In the genomic region with DNA sequence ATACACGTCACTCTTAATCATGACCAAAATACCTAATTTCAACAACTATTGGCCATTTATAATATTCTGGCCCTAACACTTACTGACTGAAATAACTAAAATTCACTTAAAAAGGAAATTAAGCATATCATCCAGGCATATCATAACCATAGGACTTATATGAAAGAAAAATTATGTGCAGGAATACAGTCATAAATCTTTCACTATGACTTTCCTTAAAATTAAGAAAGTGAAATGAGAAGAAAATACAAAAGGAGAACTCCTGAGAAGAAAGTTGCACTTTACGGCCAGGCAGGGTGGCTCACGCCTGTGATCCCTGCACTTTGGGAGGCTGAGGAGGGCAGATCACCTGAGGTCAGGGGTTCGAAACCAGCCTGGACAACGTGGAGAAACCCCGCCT, we compare ENCODE assay signal across 26 cellular contexts. TPM values are rescaled to one million over a fixed set of nuclear protein-coding genes. Genes with fewer than 3 reads are reported as not detected.
DNase-seq lines count a peak whose midpoint lies in the region; ATAC-seq, FAIRE-seq and TF ChIP-seq lines count a peak whose summit lies in the region.
"Had no signal": no experiment of that assay in that cellular context is flagged by ENCODE, and none has a peak within 500 bp of the region (broad histone marks: within the 10 kb centered on the region; RNA-seq: fewer than 3 reads in every experiment).

No MANE protein-coding gene starts in this region.

- H3K9me3 ChIP-seq in SK-N-SH (no peaks in the 10 kb centered on the region), IMR-90 (ENCODE audit: control insufficient read depth, insufficient read depth, low read length) (no peaks in the 10 kb centered on the region), GM12878 (replicated peaks; ENCODE audit: control insufficient read depth, insufficient read depth, low read length) (no peaks in the 10 kb centered on the region)
- H3K9me3 ChIP-seq: heart right ventricle, testis had no signal

- H2BK5ac ChIP-seq in IMR-90 (ENCODE audit: low read depth, low read length, poor library complexity, severe bottlenecking) = peak overlapping the region; percentile 1

- TF ChIP-seq RAD21 in SK-N-SH (IDR thresholded peaks at IDR 0.05; ENCODE audit: low read length) = no peak
- TF ChIP-seq RAD21 in IMR-90 (IDR thresholded peaks at IDR 0.05; ENCODE audit: low read length) = no peak
- TF ChIP-seq RAD21 in GM12878 (IDR thresholded peaks at IDR 0.05; ENCODE audit: insufficient read depth, low read depth, low read length) = no peak

- H2AK9ac ChIP-seq in IMR-90 (replicated peaks; ENCODE audit: low read depth, low read length, poor library complexity) = no peak overlapping the region

- 0 out of 2 replicates have a peak overlapping the region, but pooled peaks have one; percentile 66 for H3K4me2 ChIP-seq in SK-N-SH
- H3K4me2 ChIP-seq in IMR-90 (ENCODE audit: low read depth, low read length) = no peak overlapping the region
- peak overlapping the region; percentile 97 for H3K4me2 ChIP-seq in GM12878 (ENCODE audit: control insufficient read depth, insufficient read depth)

- RAD21 ChIA-PET in GM12878 (lab: Charles Lee; ENCODE audit: unreplicated experiment) = interaction anchor here (0.6 kb wide), 1 partner anchor 96 kb away, joined by 3 read pairs; no protein-coding TSS in a partner anchor

- no peaks in the 10 kb centered on the region for H3K36me3 Mint-ChIP-seq in progenitor cell of endocrine pancreas (ENCODE audit: insufficient read depth)

- H2BK20ac ChIP-seq in IMR-90 (ENCODE audit: low read depth, low read length) = no peak overlapping the region

- no peak overlapping the region for H3K4ac ChIP-seq in IMR-90 (ENCODE audit: low read depth, low read length)

- H3K27me3 ChIP-seq in SK-N-SH (ENCODE audit: insufficient read depth) (no peaks in the 10 kb centered on the region), IMR-90 (ENCODE audit: control insufficient read depth, insufficient read depth, low read length) (no peaks in the 10 kb centered on the region), GM12878 (replicated peaks in 1 of 2; ENCODE audit: control insufficient read depth in 2 of 2, insufficient read depth in 2 of 2, low read length in 1 of 2) (no peaks in the 10 kb centered on the region)
- H3K27me3 ChIP-seq: heart right ventricle, testis had no signal

- TF ChIP-seq CTCF in SK-N-SH (IDR thresholded peaks at IDR 0.05) (no peak), IMR-90 (conservative IDR thresholded peaks at IDR 0.05; ENCODE audit: low read depth, low read length) (no peak), GM12878 (IDR thresholded peaks at IDR 0.05 in 2 of 3, conservative IDR thresholded peaks at IDR 0.05 in 1 of 3; ENCODE audit: control insufficient read depth in 2 of 3, extremely low read depth in 1 of 3, insufficient read depth in 1 of 3, low read depth in 3 of 3, low read length in 3 of 3) (no peak), progenitor cell of endocrine pancreas (IDR thresholded peaks at IDR 0.05; ENCODE audit: unreplicated experiment) (no peak), GM13977 (IDR thresholded peaks at IDR 0.05; ENCODE audit: extremely low read depth, insufficient read depth, missing control alignments) (no peak)

- TF ChIP-seq EP300 in SK-N-SH (IDR thresholded peaks at IDR 0.05; ENCODE audit: borderline replicate concordance in 1 of 2, low read depth in 1 of 2, low read length in 1 of 2) = no peak
- no peak for TF ChIP-seq EP300 in GM12878 (IDR thresholded peaks at IDR 0.05; ENCODE audit: borderline replicate concordance in 1 of 2, control insufficient read depth in 1 of 2, low read depth in 2 of 2, low read length in 2 of 2)

- no peak overlapping the region for H2BK15ac ChIP-seq in IMR-90 (ENCODE audit: low read depth, low read length)

- intact Hi-C loops in IMR-90 (cut with micrococcal nuclease) (no loop called here), GM12878 (cut with micrococcal nuclease; ENCODE audit: unreplicated experiment) (loop anchor here (5.0 kb wide), 1 partner anchor 954 kb away; no protein-coding TSS in a partner anchor)

- in situ Hi-C loops in IMR-90 (cut with MboI; ENCODE audit: low sequenced_read_pairs) = no loop called here
- in situ Hi-C loops in GM12878 (cut with MboI) = no loop called here
- in situ Hi-C loops in GM13977 (cut with MboI; ENCODE audit: low pct_unique_long_range_greater_than_20kb, low sequenced_read_pairs, unreplicated experiment) = no loop called here

- dilution Hi-C loops in IMR-90 (cut with HindIII; ENCODE audit: low sequenced_read_pairs, unreplicated experiment) = no loop called here

- 0 out of 2 replicates have a peak overlapping the region, but pooled peaks have one; percentile 12 for H3K23ac ChIP-seq in IMR-90 (ENCODE audit: low read depth, low read length)

- H2AFZ ChIP-seq in SK-N-SH (ENCODE audit: low read depth) (no peak overlapping the region), IMR-90 (replicated peaks; ENCODE audit: low read length, poor library complexity) (no peak overlapping the region), GM12878 (ENCODE audit: control insufficient read depth, low read depth, low read length) (no peak overlapping the region)
- H2AFZ ChIP-seq: parathyroid adenoma had no signal

- H3K27ac Mint-ChIP-seq in progenitor cell of endocrine pancreas = peak overlapping the region; percentile 60
- H3K27ac Mint-ChIP-seq: CD8-positive, alpha-beta T cell had no signal

- H3K9ac ChIP-seq in SK-N-SH (no peak overlapping the region), IMR-90 (ENCODE audit: low read depth, low read length) (no peak overlapping the region), GM12878 (ENCODE audit: control insufficient read depth, insufficient read depth, low read length) (no peak overlapping the region; the same call in 1 of the 2 replicates)
- H3K9ac ChIP-seq: parathyroid adenoma had no signal

- FAIRE-seq in GM12878 (lab: Jason Lieb, UNC) = no peak
- FAIRE-seq: HTR-8/SVneo had no signal

- H3K79me2 ChIP-seq in SK-N-SH (ENCODE audit: insufficient read depth) (peaks cover 100% of the 10 kb centered on the region), GM12878 (ENCODE audit: control insufficient read depth, insufficient read depth, low read length) (peaks cover 97% of the 10 kb centered on the region)

- H3K14ac ChIP-seq in IMR-90 (replicated peaks; ENCODE audit: low read depth, low read length) = no peak overlapping the region

- H3K9me3 Mint-ChIP-seq in progenitor cell of endocrine pancreas (ENCODE audit: low read depth) = no peaks in the 10 kb centered on the region
- H3K9me3 Mint-ChIP-seq: CD8-positive, alpha-beta T cell; naive thymus-derived CD4-positive, alpha-beta T cell had no signal

- peaks cover 8% of the 10 kb centered on the region for H3K4me1 Mint-ChIP-seq in progenitor cell of endocrine pancreas (ENCODE audit: low read depth)

- H3K4me3 Mint-ChIP-seq in progenitor cell of endocrine pancreas (ENCODE audit: low read depth) = no peak overlapping the region
- H3K4me3 Mint-ChIP-seq: CD8-positive, alpha-beta T cell had no signal

- H3K27me3 Mint-ChIP-seq in progenitor cell of endocrine pancreas = no peaks in the 10 kb centered on the region
- H3K27me3 Mint-ChIP-seq: naive thymus-derived CD4-positive, alpha-beta T cell had no signal

- H3K4me3 ChIP-seq in SK-N-SH (ENCODE audit: low read depth in 2 of 2, low read length in 1 of 2) = no peak overlapping the region
- H3K4me3 ChIP-seq in IMR-90 (ENCODE audit: insufficient read depth, low read depth, low read length) = no peak overlapping the region
- H3K4me3 ChIP-seq in GM12878 = peak overlapping the region; percentile 60; the same call in 1 of the 2 replicates
- H3K4me3 ChIP-seq: heart right ventricle, testis had no signal

- CTCF ChIA-PET in SK-N-SH (lab: Yijun Ruan, JAX) = interaction anchor here (0.6 kb wide), 1 partner anchor 27 kb away, joined by 3 read pairs; no protein-coding TSS in a partner anchor
- CTCF ChIA-PET in IMR-90 (lab: Yijun Ruan, JAX) = no interaction called here
- CTCF ChIA-PET in GM12878 (lab: Yijun Ruan, JAX) = interaction anchor here (1.3 kb wide), 1 partner anchor 14 kb away, joined by 4 read pairs; no protein-coding TSS in a partner anchor

- H3K27ac ChIP-seq in SK-N-SH (ENCODE audit: low read depth in 2 of 2, low read length in 1 of 2) (peak overlapping the region in 1 of 2 experiments; percentile 76; a peak in 2 of 4 replicates), IMR-90 (ENCODE audit: insufficient read depth, low read length) (no peak overlapping the region), GM12878 (ENCODE audit: control insufficient read depth, insufficient read depth) (peak overlapping the region; percentile 42; the same call in 1 of the 2 replicates)
- H3K27ac ChIP-seq: 22Rv1, epithelial cell of prostate, parathyroid adenoma, testis had no signal

- H4K20me1 ChIP-seq in SK-N-SH (ENCODE audit: insufficient read depth) = peaks cover 43% of the 10 kb centered on the region
- H4K20me1 ChIP-seq in IMR-90 (ENCODE audit: insufficient read depth, low read length) = peaks cover 38% of the 10 kb centered on the region
- H4K20me1 ChIP-seq in GM12878 (ENCODE audit: control insufficient read depth, insufficient read depth) = no peaks in the 10 kb centered on the region

- no peak for ATAC-seq in SK-N-SH treated with all-trans-retinoic acid at 6 μM for 48 hours
- no peak for ATAC-seq in IMR-90 (ENCODE audit: low read depth)
- ATAC-seq in GM12878 = no peak
- no peak for ATAC-seq in HG03175 (IDR thresholded peaks at IDR 0.05; ENCODE audit: unreplicated experiment)
- no peak for ATAC-seq in HG02938 (IDR thresholded peaks at IDR 0.05; ENCODE audit: unreplicated experiment)
- ATAC-seq: CD8-positive, alpha-beta T cell; HCT116; heart right ventricle; naive thymus-derived CD4-positive, alpha-beta T cell; sciatic nerve had no signal

- no peak for TF ChIP-seq POLR2A in IMR-90 (IDR thresholded peaks at IDR 0.05; ENCODE audit: low read depth, low read length)
- no peak for TF ChIP-seq POLR2A in GM12878 (IDR thresholded peaks at IDR 0.05; ENCODE audit: low read depth, low read length)

- no peak overlapping the region for H4K8ac ChIP-seq in IMR-90 (ENCODE audit: low read depth in 2 of 2, low read length in 2 of 2)

- WGBS in SK-N-SH (ENCODE audit: low lambda C conversion rate) = 95% methylated on average over 6 of the region's 6 CpGs
- WGBS in IMR-90 (ENCODE audit: extremely low coverage in 2 of 2, insufficient read length in 1 of 2), 2 experiments = 81% methylated on average over 4 of the region's 6 CpGs; no CpG with 5 or more reads in 1 of the 2 experiments
- 83% methylated on average over 6 of the region's 6 CpGs for WGBS in GM12878 (ENCODE audit: insufficient coverage, insufficient replicate concordance, low lambda C conversion rate, missing lambda C conversion rate)

- POLR2A ChIA-PET in SK-N-SH (lab: Yijun Ruan, JAX) (no interaction called here), IMR-90 (lab: Charles Lee; ENCODE audit: unreplicated experiment) (no interaction called here), GM12878 (lab: Charles Lee) (interaction anchor here (0.5 to 2.2 kb wide), 2 partner anchors 10 to 132 kb away, joined by 3 to 8 read pairs; a partner anchor contains a TSS)

- H3K79me1 ChIP-seq in IMR-90 (ENCODE audit: low read depth in 1 of 2, low read length in 2 of 2) = peaks cover 5 to 40% of the 10 kb centered on the region in 2 experiments; a peak in 2 of 4 replicates

- H3K9me1 ChIP-seq in IMR-90 (ENCODE audit: insufficient read depth, low read length) = peaks cover 4% of the 10 kb centered on the region; the same call in 1 of the 2 replicates

- DNase-seq in SK-N-SH = no peak
- DNase-seq in IMR-90 = no peak
- no peak for DNase-seq in GM12878 (ENCODE audit: low read depth, low spot score)
- DNase-seq in progenitor cell of endocrine pancreas (ENCODE audit: low spot score, unreplicated experiment) = no peak
- no peak for DNase-seq in GM13977 (ENCODE audit: low spot score)
- DNase-seq: activated CD4-positive, alpha-beta T cell treated with anti-CD3 and anti-CD28 coated beads, Interleukin-2, amount 50 U/mL, for 4 hours; activated naive CD4-positive, alpha-beta T cell; anterior cingulate cortex; CD8-positive, alpha-beta T cell; central memory CD4-positive, alpha-beta T cell; heart right ventricle; mesendoderm; naive thymus-derived CD4-positive, alpha-beta T cell; NCI-H1092; NCI-H187 treated with DMSO at 0.1 percent for 48 hours; NCI-H69; testis had no signal

- no peaks in the 10 kb centered on the region for H3K9me2 ChIP-seq in SK-N-SH

- no peak overlapping the region for H4K91ac ChIP-seq in IMR-90 (ENCODE audit: insufficient read depth, low read depth, low read length)

- no peak overlapping the region for H3K56ac ChIP-seq in IMR-90 (ENCODE audit: extremely low read depth, insufficient read depth, low read length)

- SMC1A ChIA-PET in GM12878 (lab: Charles Lee; ENCODE audit: uncharacterized antibody, unreplicated experiment) = interaction anchor here (0.6 to 2.0 kb wide), 6 partner anchors 8 to 206 kb away, joined by 3 to 7 read pairs (median 4); no protein-coding TSS in a partner anchor

- no peak overlapping the region for H3K18ac ChIP-seq in IMR-90 (ENCODE audit: low read depth, low read length)

- H2AK5ac ChIP-seq in IMR-90 (ENCODE audit: low read depth, low read length) = 0 out of 2 replicates have a peak overlapping the region, but pooled peaks have one; percentile 39

- H3K36me3 ChIP-seq in SK-N-SH (replicated peaks in 1 of 2; ENCODE audit: control insufficient read depth in 1 of 2, insufficient read depth in 2 of 2, low read length in 1 of 2) = peaks cover 4 to 27% of the 10 kb centered on the region in 2 experiments
- no peaks in the 10 kb centered on the region for H3K36me3 ChIP-seq in IMR-90 (ENCODE audit: control insufficient read depth, insufficient read depth, low read length)
- peaks cover 0 to 3% of the 10 kb centered on the region in 2 experiments; a peak in 1 of 4 replicates for H3K36me3 ChIP-seq in GM12878 (ENCODE audit: control insufficient read depth in 2 of 2, insufficient read depth in 2 of 2, low read length in 1 of 2)

- H2BK120ac ChIP-seq in IMR-90 (ENCODE audit: low read depth, low read length) = no peak overlapping the region

- BruUV-seq in IMR-90 (replicated peaks; lab: Mats Ljungman, UMichigan) (no TSS peak), GM12878 (replicated peaks; lab: Mats Ljungman, UMichigan) (no TSS peak)

- peaks cover 1 to 41% of the 10 kb centered on the region in 2 experiments; a peak in 3 of 4 replicates for H3K4me1 ChIP-seq in SK-N-SH (ENCODE audit: control insufficient read depth in 1 of 2, insufficient read depth in 2 of 2, low read depth in 1 of 2, low read length in 1 of 2)
- peaks cover 17% of the 10 kb centered on the region for H3K4me1 ChIP-seq in IMR-90 (ENCODE audit: control insufficient read depth, insufficient read depth, low read length)
- H3K4me1 ChIP-seq in GM12878 (ENCODE audit: control insufficient read depth, insufficient read depth, low read length) = peaks cover 25% of the 10 kb centered on the region
- H3K4me1 ChIP-seq: parathyroid adenoma, testis had no signal

- H4K5ac ChIP-seq in IMR-90 (ENCODE audit: low read depth, low read length) = no peak overlapping the region; the same call in 1 of the 2 replicates

- H3F3A ChIP-seq in SK-N-SH (replicated peaks; ENCODE audit: insufficient read depth) = peaks cover 10% of the 10 kb centered on the region

RNA-seq across cellular contexts. Expression of a gene that starts 9.4 kb away (rescaled TPM):
- polyA plus RNA-seq in SK-N-SH (2012; rRNA removed) = 14.2 and 17.2 TPM in 2 replicates
- 20.0 and 22.2 TPM in 2 replicates for polyA plus RNA-seq in SK-N-SH (2012; cell fraction: cytosol; rRNA removed)
- 13.2 and 31.6 TPM in 2 replicates for polyA plus RNA-seq in SK-N-SH (2012; cell fraction: nucleus; rRNA removed)
- total RNA-seq in IMR-90 (2012; rRNA removed) = 66.3 and 84.7 TPM in 2 replicates
- polyA plus RNA-seq in IMR-90 (2012; rRNA removed) = 10.9 and 14.2 TPM in 2 replicates
- polyA plus RNA-seq in IMR-90 (2012; cell fraction: cytosol; rRNA removed) = 2.8 and 3.0 TPM in 2 replicates
- 2.8 and 23.2 TPM in 2 replicates for polyA plus RNA-seq in IMR-90 (2012; cell fraction: nucleus; rRNA removed; ENCODE audit: low replicate concordance)
- 181 and 182 TPM in 2 replicates for total RNA-seq in GM12878 (2013; cell fraction: nucleolus; rRNA removed)
- 39.5 and 53.6 TPM in 2 replicates for total RNA-seq in GM12878 (2014; rRNA removed)
- 44.1 and 45.1 TPM in 2 replicates for total RNA-seq in GM12878 (2014; rRNA removed; fragmentation: Illumina TruSeq; extraction: Trizol)
- total RNA-seq in GM12878 (2021) = 31.2 and 32.8 TPM in 2 replicates
- 7.4 TPM for polyA plus RNA-seq in GM12878 (2011; ENCODE audit: low read depth)
- 26.3 and 36.8 TPM in 2 replicates for polyA plus RNA-seq in GM12878 (2011; rRNA removed)
- 10.4 and 14.2 TPM in 2 replicates for polyA plus RNA-seq in GM12878 (2011; cell fraction: cytosol; rRNA removed)
- 21.3 and 26.8 TPM in 2 replicates for polyA plus RNA-seq in GM12878 (2011; cell fraction: nucleus; rRNA removed)
- polyA plus RNA-seq in GM12878 (2012) = 13.1 and 16.7 TPM in 2 replicates
- 25.6 and 31.9 TPM in 2 replicates for polyA plus RNA-seq in GM12878 (2014; fragmentation: Illumina TruSeq; extraction: Trizol)
- polyA plus RNA-seq in GM12878 (2014; fragmentation: Nextera tagmentation; extraction: Ambion mirVana) = 10 to 100 TPM; 10.5 to 12.7 TPM
- polyA plus RNA-seq in GM12878 (2014; rRNA removed) = 23.8 and 25.9 TPM in 2 replicates
- polyA plus RNA-seq in GM12878 (2016; fragmentation: Nextera tagmentation; extraction: Ambion mirVana) = 10 to 100 TPM; 37.4 to 40.3 TPM
- polyA minus RNA-seq in GM12878 (2011; rRNA and poly(A)+ RNA removed) = 28.9 and 43.7 TPM in 2 replicates
- 15.2 and 17.3 TPM in 2 replicates for polyA minus RNA-seq in GM12878 (2011; cell fraction: cytosol; rRNA and poly(A)+ RNA removed)
- 48.5 and 95.9 TPM in 2 replicates for polyA minus RNA-seq in GM12878 (2011; cell fraction: nucleus; rRNA and poly(A)+ RNA removed)
- 59.3 and 62.3 TPM in 2 replicates for total RNA-seq in progenitor cell of endocrine pancreas
